Comparison of ENCODE assay signal across 8 cellular contexts in the genomic region with DNA sequence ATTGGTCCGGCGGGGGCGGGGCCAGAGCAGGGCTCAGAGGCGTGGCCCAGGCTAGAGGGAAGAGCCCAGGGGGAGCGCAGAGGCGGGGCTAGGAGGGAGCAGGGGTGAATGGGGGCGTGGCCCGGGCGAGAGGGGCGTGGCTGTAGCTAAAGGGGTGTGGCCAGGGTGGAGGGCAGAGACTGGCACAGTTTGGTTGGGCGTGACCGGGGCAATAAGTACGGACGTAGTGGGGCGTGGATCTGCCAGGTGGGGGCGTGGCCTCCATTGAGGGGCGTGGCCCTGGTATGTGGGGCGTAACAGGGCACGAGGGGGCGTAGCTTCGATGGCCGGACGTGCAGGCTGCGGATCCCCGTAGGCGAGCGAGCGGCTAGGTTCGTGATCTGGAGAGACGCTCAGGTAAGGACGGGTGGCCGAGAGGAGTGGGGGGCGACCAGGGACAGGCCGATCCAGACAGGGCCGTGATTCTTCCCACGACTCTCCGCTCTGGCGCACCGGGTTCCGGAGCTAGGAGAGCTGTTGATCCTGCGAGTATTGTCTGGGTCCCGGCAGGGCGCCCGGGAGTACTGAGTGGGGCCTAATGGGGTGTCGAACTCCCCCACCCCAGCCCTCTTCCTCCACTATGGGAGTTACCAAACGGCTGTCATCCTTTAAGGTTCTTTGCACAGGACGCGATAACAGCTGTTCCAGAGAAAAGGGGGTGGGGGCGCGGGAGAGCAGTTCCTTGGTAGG. TPM values are rescaled to one million over a fixed set of nuclear protein-coding genes. Genes with fewer than 3 reads are reported as not detected.
DNase-seq lines count a peak whose midpoint lies in the region; TF ChIP-seq lines count a peak whose summit lies in the region.

A gene with protein sequence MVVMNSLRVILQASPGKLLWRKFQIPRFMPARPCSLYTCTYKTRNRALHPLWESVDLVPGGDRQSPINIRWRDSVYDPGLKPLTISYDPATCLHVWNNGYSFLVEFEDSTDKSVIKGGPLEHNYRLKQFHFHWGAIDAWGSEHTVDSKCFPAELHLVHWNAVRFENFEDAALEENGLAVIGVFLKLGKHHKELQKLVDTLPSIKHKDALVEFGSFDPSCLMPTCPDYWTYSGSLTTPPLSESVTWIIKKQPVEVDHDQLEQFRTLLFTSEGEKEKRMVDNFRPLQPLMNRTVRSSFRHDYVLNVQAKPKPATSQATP (plus strand): TSS at position 314 of the 729 bp plus-strand sequence. CDS start 11,754 bp downstream, outside the sequence.

- TF ChIP-seq CTCF in HEK293 (tag by site-specific recombination; IDR thresholded peaks at IDR 0.05) (peak; percentile 29; the same call in 1 of the 2 replicates), WERI-Rb-1 (IDR thresholded peaks at IDR 0.05; ENCODE audit: low read depth, low read length) (no peak), mammary epithelial cell (conservative IDR thresholded peaks at IDR 0.05 in 1 of 2, IDR thresholded peaks at IDR 0.05 in 1 of 2; ENCODE audit: extremely low read depth in 1 of 2, insufficient read depth in 1 of 2, low read depth in 1 of 2, low read length in 2 of 2) (peak in 1 of 2 donors; percentile 2), spleen (IDR thresholded peaks at IDR 0.05 in 8 of 11, conservative IDR thresholded peaks at IDR 0.05 in 3 of 11) (peak in 3 of 11 experiments; percentile 13 to 34 (median 33))

- BruUV-seq in mammary epithelial cell (replicated peaks; lab: Mats Ljungman, UMichigan): no TSS peak

- H3K36me3 ChIP-seq in HEK293 (ENCODE audit: control insufficient read depth in 2 of 2, insufficient read depth in 1 of 2, low read length in 2 of 2): no peaks in the 10 kb centered on the region; a peak in 1 of 3 replicates
- H3K36me3 ChIP-seq in WERI-Rb-1: no peaks in the 10 kb centered on the region
- no peaks in the 10 kb centered on the region for H3K36me3 ChIP-seq in mammary epithelial cell (ENCODE audit: insufficient read depth, low read length)
- H3K36me3 ChIP-seq in spleen: peaks cover 0 to 6% (median 0%) of the 10 kb centered on the region in 6 donors

- POLR2A ChIA-PET in HEK293 (lab: Yijun Ruan, JAX): interaction anchor here (0.5 to 2.1 kb wide), 13 partner anchors 10 to 982 kb away, joined by 3 to 13 read pairs (median 4); a partner anchor contains a TSS

- H3K9me3 ChIP-seq in HEK293 (ENCODE audit: control insufficient read depth, insufficient read depth, low read depth, low read length) (no peaks in the 10 kb centered on the region), WERI-Rb-1 (ENCODE audit: severe bottlenecking) (no peaks in the 10 kb centered on the region), mammary epithelial cell (replicated peaks; ENCODE audit: insufficient read depth, low read length) (no peaks in the 10 kb centered on the region), spleen (no peaks in the 10 kb centered on the region)

- DNase-seq in GF-D8 (lab: John Stamatoyannopoulos, UW) (peak; percentile 20), NAMALWA (ENCODE audit: low spot score) (peak; percentile 88), WERI-Rb-1 (peak; percentile 89), mammary epithelial cell (peak; percentile 96), iPS-NIHi11 (ENCODE audit: low spot score) (peak; percentile 86), spleen (peak; percentile 99), T1000 (lab: John Stamatoyannopoulos, UW) (no peak)

- no peaks in the 10 kb centered on the region for H3K27me3 ChIP-seq in WERI-Rb-1 (ENCODE audit: insufficient read depth, low read depth, severe bottlenecking)
- no peaks in the 10 kb centered on the region for H3K27me3 ChIP-seq in mammary epithelial cell (ENCODE audit: insufficient read depth, low read length)
- H3K27me3 ChIP-seq in spleen (replicated peaks in 1 of 7): no peaks in the 10 kb centered on the region

- H3K27ac ChIP-seq in HEK293 (ENCODE audit: extremely low read depth, low read depth, low read length) (no peak within 1 kb of the TSS; the same call in 1 of the 2 replicates), WERI-Rb-1 (no peak within 1 kb of the TSS), mammary epithelial cell (ENCODE audit: insufficient read depth, low read depth, low read length) (peak within 1 kb of the TSS; percentile 32), spleen (peak within 1 kb of the TSS in 7 of 8 donors; percentile 38 to 87 (median 61))

- peak in 1 of 3 donors; percentile 7 for TF ChIP-seq POLR2A in spleen (IDR thresholded peaks at IDR 0.05)

- H3K4me2 ChIP-seq in mammary epithelial cell (ENCODE audit: insufficient read depth, low read depth, low read length): peak within 1 kb of the TSS; percentile 98

- dilution Hi-C loops in mammary epithelial cell (cut with HindIII; ENCODE audit: low sequenced_read_pairs): no loop called here

- CTCF ChIA-PET in HEK293 (lab: Yijun Ruan, JAX) (interaction anchor here (0.7 to 1.7 kb wide), 9 partner anchors 12 to 907 kb away, joined by 3 to 6 read pairs (median 3); no protein-coding TSS in a partner anchor), mammary epithelial cell (lab: Charles Lee; ENCODE audit: low non-redundant PET) (no interaction called here)

- H3K9ac ChIP-seq in mammary epithelial cell (ENCODE audit: insufficient read depth, low read length): peak within 1 kb of the TSS; percentile 36

- peak within 1 kb of the TSS; percentile 88 for H2AFZ ChIP-seq in mammary epithelial cell (ENCODE audit: low read depth, low read length)

- H3K4me3 ChIP-seq in HEK293 (ENCODE audit: low read depth, low read length) (peak within 1 kb of the TSS; percentile 58), WERI-Rb-1 (ENCODE audit: low read depth, low read length) (peak within 1 kb of the TSS; percentile 18), mammary epithelial cell (replicated peaks in 1 of 3; ENCODE audit: insufficient read depth in 1 of 3, low read depth in 2 of 3, low read length in 3 of 3) (peak within 1 kb of the TSS; percentile 54 to 80 (median 78)), spleen (peak within 1 kb of the TSS; percentile 32 to 82 (median 50))

- intact Hi-C loops in mammary epithelial cell (cut with micrococcal nuclease): no loop called here
- intact Hi-C loops in spleen (cut with DNase I; ENCODE audit: low total_unique reads): no loop called here

- WGBS in mammary epithelial cell (ENCODE audit: low coverage, missing lambda C conversion rate): 8% methylated on average over 5 of the region's 50 CpGs
- 1 to 4% (median 3%) methylated on average over 22 to 50 of the region's 50 CpGs for WGBS in spleen, 5 donors

- H4K20me1 ChIP-seq in mammary epithelial cell (ENCODE audit: insufficient read depth, low read length): no peaks in the 10 kb centered on the region

- in situ Hi-C loops in mammary epithelial cell (cut with MboI; ENCODE audit: low sequenced_read_pairs in 2 of 2): no loop called here

- H3K4me1 ChIP-seq in HEK293 (ENCODE audit: control insufficient read depth, insufficient read depth, low read length) (peaks cover 17% of the 10 kb centered on the region), mammary epithelial cell (ENCODE audit: insufficient read depth, low read length) (peaks cover 28% of the 10 kb centered on the region), spleen (peaks cover 0 to 25% (median 17%) of the 10 kb centered on the region in 6 donors)

- H3K79me2 ChIP-seq in mammary epithelial cell (ENCODE audit: insufficient read depth, low read length): no peaks in the 10 kb centered on the region

TF ChIP-seq in HEK293, 187 proteins besides CTCF, POLR2A, EP300 and RAD21 (continues in another document):
- TF ChIP-seq ZNF561 (tag by site-specific recombination; IDR thresholded peaks at IDR 0.05; ENCODE audit: borderline replicate concordance) (no peak), ZFHX2 (tag by site-specific recombination; conservative IDR thresholded peaks at IDR 0.05) (peak; percentile 80), ZNF157 (tag by site-specific recombination; IDR thresholded peaks at IDR 0.05) (no peak), OVOL3 (tag by site-specific recombination; IDR thresholded peaks at IDR 0.05) (no peak), ZNF600 (tag by site-specific recombination; IDR thresholded peaks at IDR 0.05) (peak; percentile 77), ZBTB20 (tag by site-specific recombination; IDR thresholded peaks at IDR 0.05) (peak; percentile 53; the same call in 1 of the 2 replicates)
- TF ChIP-seq, protein P1, sequence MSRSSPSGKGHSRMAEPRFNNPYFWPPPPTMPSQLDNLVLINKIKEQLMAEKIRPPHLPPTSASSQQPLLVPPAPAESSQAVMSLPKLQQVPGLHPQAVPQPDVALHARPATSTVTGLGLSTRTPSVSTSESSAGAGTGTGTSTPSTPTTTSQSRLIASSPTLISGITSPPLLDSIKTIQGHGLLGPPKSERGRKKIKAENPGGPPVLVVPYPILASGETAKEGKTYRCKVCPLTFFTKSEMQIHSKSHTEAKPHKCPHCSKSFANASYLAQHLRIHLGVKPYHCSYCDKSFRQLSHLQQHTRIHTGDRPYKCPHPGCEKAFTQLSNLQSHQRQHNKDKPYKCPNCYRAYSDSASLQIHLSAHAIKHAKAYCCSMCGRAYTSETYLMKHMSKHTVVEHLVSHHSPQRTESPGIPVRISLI (tag by site-specific recombination; IDR thresholded peaks at IDR 0.05): no peak
- TF ChIP-seq, protein P2, sequence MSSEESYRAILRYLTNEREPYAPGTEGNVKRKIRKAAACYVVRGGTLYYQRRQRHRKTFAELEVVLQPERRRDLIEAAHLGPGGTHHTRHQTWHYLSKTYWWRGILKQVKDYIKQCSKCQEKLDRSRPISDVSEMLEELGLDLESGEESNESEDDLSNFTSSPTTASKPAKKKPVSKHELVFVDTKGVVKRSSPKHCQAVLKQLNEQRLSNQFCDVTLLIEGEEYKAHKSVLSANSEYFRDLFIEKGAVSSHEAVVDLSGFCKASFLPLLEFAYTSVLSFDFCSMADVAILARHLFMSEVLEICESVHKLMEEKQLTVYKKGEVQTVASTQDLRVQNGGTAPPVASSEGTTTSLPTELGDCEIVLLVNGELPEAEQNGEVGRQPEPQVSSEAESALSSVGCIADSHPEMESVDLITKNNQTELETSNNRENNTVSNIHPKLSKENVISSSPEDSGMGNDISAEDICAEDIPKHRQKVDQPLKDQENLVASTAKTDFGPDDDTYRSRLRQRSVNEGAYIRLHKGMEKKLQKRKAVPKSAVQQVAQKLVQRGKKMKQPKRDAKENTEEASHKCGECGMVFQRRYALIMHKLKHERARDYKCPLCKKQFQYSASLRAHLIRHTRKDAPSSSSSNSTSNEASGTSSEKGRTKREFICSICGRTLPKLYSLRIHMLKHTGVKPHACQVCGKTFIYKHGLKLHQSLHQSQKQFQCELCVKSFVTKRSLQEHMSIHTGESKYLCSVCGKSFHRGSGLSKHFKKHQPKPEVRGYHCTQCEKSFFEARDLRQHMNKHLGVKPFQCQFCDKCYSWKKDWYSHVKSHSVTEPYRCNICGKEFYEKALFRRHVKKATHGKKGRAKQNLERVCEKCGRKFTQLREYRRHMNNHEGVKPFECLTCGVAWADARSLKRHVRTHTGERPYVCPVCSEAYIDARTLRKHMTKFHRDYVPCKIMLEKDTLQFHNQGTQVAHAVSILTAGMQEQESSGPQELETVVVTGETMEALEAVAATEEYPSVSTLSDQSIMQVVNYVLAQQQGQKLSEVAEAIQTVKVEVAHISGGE (tag by site-specific recombination; conservative IDR thresholded peaks at IDR 0.05; ENCODE audit: low read depth): no peak

RNA-seq across cellular contexts. Expression of the gene that starts here (rescaled TPM):
- total RNA-seq in mammary epithelial cell (10 to 100 TPM in 1 of 2 donors, 1 to 10 TPM in 1; 7.0 to 15.6 TPM), spleen (10 to 100 TPM; 15.1 to 24.1 (median 19.1) TPM)
- polyA plus RNA-seq in mammary epithelial cell (4.1 TPM), spleen (1 to 10 TPM; 1.4 to 1.9 (median 1.8) TPM)
- polyA minus RNA-seq in mammary epithelial cell: 6.9 TPM

Comparison
In these comparisons a context has a peak if more than half of its experiments do, and no peak if none do; other contexts are left out.
1. H3K27ac ChIP-seq: peak in mammary epithelial cell (single experiment) and spleen (7 of 8); none in HEK293 (single experiment) and WERI-Rb-1 (single experiment).
2. H3K4me3 ChIP-seq: peak in every context shown above with its lines; median percentile 78 in mammary epithelial cell; 58 in HEK293; 50 in spleen; 18 in WERI-Rb-1.